Comparison of ENCODE assay signal across 1 cellular context in genomic region chr12:96459281-96459680, GRCh38. TPM values are rescaled to one million over a fixed set of nuclear protein-coding genes. Genes with fewer than 3 reads are reported as not detected.
"Had no signal": no experiment of that assay in that cellular context is flagged by ENCODE, and none has a peak within 500 bp of the region (broad histone marks: within the 10 kb centered on the region; RNA-seq: fewer than 3 reads in every experiment).

No MANE protein-coding gene starts in this region.

RNA-seq across cellular contexts. Expression of gene CFAP54, which starts 30.1 kb away (rescaled TPM):
- total RNA-seq: HT-29 had no signal
